Comparison of ENCODE assay signal across 12 cellular contexts in genomic region chr22:42967933-42968332, GRCh38. TPM values are rescaled to one million over a fixed set of nuclear protein-coding genes. Genes with fewer than 3 reads are reported as not detected.
DNase-seq lines count a peak whose midpoint lies in the region; ATAC-seq, FAIRE-seq and TF ChIP-seq lines count a peak whose summit lies in the region.
"Had no signal": no experiment of that assay in that cellular context is flagged by ENCODE, and none has a peak within 500 bp of the region (broad histone marks: within the 10 kb centered on the region; RNA-seq: fewer than 3 reads in every experiment).

No MANE protein-coding gene starts in this region.

- no peak overlapping the region for H3K27ac Mint-ChIP-seq in T-helper 17 cell
- H3K27ac Mint-ChIP-seq in immature natural killer cell = no peak overlapping the region
- no peak overlapping the region for H3K27ac Mint-ChIP-seq in activated CD4-positive, alpha-beta memory T cell treated with anti-CD3 and anti-CD28 coated beads, Interleukin-2, amount 10 ng/mL, durations not matched to agents 7 days and 5 days
- H3K27ac Mint-ChIP-seq: stimulated activated naive CD8-positive, alpha-beta T cell treated with anti-CD3 and anti-CD28 coated beads, Interleukin-15, Interleukin-2, amounts not matched to agents 100 ng/mL and 50 ng/mL, for 24 hours had no signal

- H3K4me3 ChIP-seq in stomach = no peak overlapping the region

- peaks cover 37% of the 10 kb centered on the region for H3K4me1 Mint-ChIP-seq in T-helper 17 cell
- peaks cover 33 to 45% of the 10 kb centered on the region in 2 donors for H3K4me1 Mint-ChIP-seq in immature natural killer cell
- H3K4me1 Mint-ChIP-seq in activated CD4-positive, alpha-beta memory T cell treated with anti-CD3 and anti-CD28 coated beads, Interleukin-2, amount 10 ng/mL, durations not matched to agents 7 days and 5 days = peaks cover 32% of the 10 kb centered on the region

- H3K36me3 ChIP-seq in stomach = peaks cover 0 to 11% (median 7%) of the 10 kb centered on the region in 4 donors

- H3K27ac ChIP-seq in stomach = peak overlapping the region in 2 of 5 donors; percentile 33 to 40

- H3K27me3 Mint-ChIP-seq in T-helper 17 cell (no peaks in the 10 kb centered on the region), immature natural killer cell (ENCODE audit: low read depth in 3 of 3) (peaks cover 0 to 6% (median 3%) of the 10 kb centered on the region in 3 donors)
- no peaks in the 10 kb centered on the region for H3K27me3 Mint-ChIP-seq in activated CD4-positive, alpha-beta memory T cell treated with anti-CD3 and anti-CD28 coated beads, Interleukin-2, amount 10 ng/mL, durations not matched to agents 7 days and 5 days
- H3K27me3 Mint-ChIP-seq: stimulated activated naive CD8-positive, alpha-beta T cell treated with anti-CD3 and anti-CD28 coated beads, Interleukin-15, Interleukin-2, amounts not matched to agents 100 ng/mL and 50 ng/mL, for 24 hours had no signal

- 74 to 89% (median 80%) methylated on average over 8 of the region's 8 CpGs for WGBS in stomach, 5 donors

- H3K27me3 ChIP-seq in stomach = no peaks in the 10 kb centered on the region

- DNase-seq in GM18507 (ENCODE audit: extremely low spot score, insufficient read length, low read depth) (peak; percentile 40), T-helper 17 cell (no peak), immature natural killer cell (peak in 2 of 3 donors; percentile 12 to 13), stomach (peak; percentile 49), ecto neural progenitor cell (ENCODE audit: low spot score) (no peak), T1000 (lab: John Stamatoyannopoulos, UW) (no peak)
- no peak for DNase-seq in activated CD4-positive, alpha-beta memory T cell treated with anti-CD3 and anti-CD28 coated beads, Interleukin-2, amount 10 ng/mL, durations not matched to agents 7 days and 5 days
- DNase-seq: activated CD4-positive, alpha-beta T cell treated with anti-CD3 and anti-CD28 coated beads, Interleukin-2, amount 50 U/mL, for 4 hours; stimulated activated CD4-positive, alpha-beta T cell treated with anti-CD3 and anti-CD28 coated beads, Interleukin-12 subunit alpha, Interleukin-12 subunit beta, amount 100 ng/mL, for 4 hours had no signal

- no peak for TF ChIP-seq POLR2A in stomach (IDR thresholded peaks at IDR 0.05)

- TF ChIP-seq EP300 in stomach (IDR thresholded peaks at IDR 0.05) = no peak

- CTCF ChIA-PET in activated CD4-positive, alpha-beta memory T cell treated with anti-CD3 and anti-CD28 coated beads, Interleukin-2, amount 10 ng/mL, durations not matched to agents 7 days and 5 days (lab: Charles Lee) = no interaction called here

- H3K9me3 Mint-ChIP-seq in immature natural killer cell = no peaks in the 10 kb centered on the region
- H3K9me3 Mint-ChIP-seq in activated CD4-positive, alpha-beta memory T cell treated with anti-CD3 and anti-CD28 coated beads, Interleukin-2, amount 10 ng/mL, durations not matched to agents 7 days and 5 days = peaks cover 7% of the 10 kb centered on the region
- H3K9me3 Mint-ChIP-seq: stimulated activated naive CD8-positive, alpha-beta T cell treated with anti-CD3 and anti-CD28 coated beads, Interleukin-15, Interleukin-2, amounts not matched to agents 100 ng/mL and 50 ng/mL, for 24 hours had no signal

- H3K36me3 Mint-ChIP-seq in T-helper 17 cell (ENCODE audit: low read depth) (no peaks in the 10 kb centered on the region), immature natural killer cell (no peaks in the 10 kb centered on the region)
- peaks cover 27% of the 10 kb centered on the region for H3K36me3 Mint-ChIP-seq in activated CD4-positive, alpha-beta memory T cell treated with anti-CD3 and anti-CD28 coated beads, Interleukin-2, amount 10 ng/mL, durations not matched to agents 7 days and 5 days (ENCODE audit: low read depth)

- intact Hi-C loops in stomach (cut with DNase I; ENCODE audit: low total_unique reads) = no loop called here

- H3K4me1 ChIP-seq in stomach = peaks cover 11 to 77% (median 27%) of the 10 kb centered on the region in 4 donors

- peak in 1 of 7 experiments; percentile 18 for TF ChIP-seq CTCF in stomach (IDR thresholded peaks at IDR 0.05)

- no peaks in the 10 kb centered on the region for H3K9me3 ChIP-seq in T-helper 17 cell (ENCODE audit: control insufficient read depth, low read length, poor library complexity, severe bottlenecking)
- H3K9me3 ChIP-seq in stomach = no peaks in the 10 kb centered on the region

- peak; percentile 81 for FAIRE-seq in GM18507 (lab: Jason Lieb, UNC)
- FAIRE-seq: G401.6 had no signal

- H3K4me3 Mint-ChIP-seq in T-helper 17 cell (no peak overlapping the region), immature natural killer cell (no peak overlapping the region)
- no peak overlapping the region for H3K4me3 Mint-ChIP-seq in activated CD4-positive, alpha-beta memory T cell treated with anti-CD3 and anti-CD28 coated beads, Interleukin-2, amount 10 ng/mL, durations not matched to agents 7 days and 5 days
- H3K4me3 Mint-ChIP-seq: stimulated activated naive CD8-positive, alpha-beta T cell treated with anti-CD3 and anti-CD28 coated beads, Interleukin-15, Interleukin-2, amounts not matched to agents 100 ng/mL and 50 ng/mL, for 24 hours had no signal

- POLR2A ChIA-PET in activated CD4-positive, alpha-beta memory T cell treated with anti-CD3 and anti-CD28 coated beads, Interleukin-2, amount 10 ng/mL, durations not matched to agents 7 days and 5 days (lab: Charles Lee) = no interaction called here

- ATAC-seq in T-helper 17 cell = peak; percentile 50
- ATAC-seq in HG02588 (IDR thresholded peaks at IDR 0.05; ENCODE audit: unreplicated experiment) = no peak

RNA-seq across cellular contexts. Expression of gene PACSIN2, which starts 47.0 kb away (rescaled TPM):
- total RNA-seq in T-helper 17 cell = 10 to 100 TPM; 36.8 to 61.3 TPM
- polyA plus RNA-seq in immature natural killer cell = 10 to 100 TPM; 18.4 to 31.6 (median 23.0) TPM
- 100 to 1,000 TPM in 2 of 5 donors, 10 to 100 TPM in 3; 69.8 to 154 (median 87.9) TPM for total RNA-seq in stomach
- polyA plus RNA-seq in stomach = 10 to 100 TPM; 24.9 to 44.0 (median 34.7) TPM
- 10 to 100 TPM; 33.5 to 35.1 TPM for total RNA-seq in activated CD4-positive, alpha-beta memory T cell treated with anti-CD3 and anti-CD28 coated beads, Interleukin-2, amount 10 ng/mL, durations not matched to agents 7 days and 5 days

Comparison
In these comparisons a context has a peak if more than half of its experiments do, and no peak if none do; other contexts are left out.
1. DNase-seq: peak in GM18507 (single experiment), immature natural killer cell (2 of 3) and stomach (single experiment); none in T-helper 17 cell (0 of 3), ecto neural progenitor cell (single experiment), activated CD4-positive, alpha-beta memory T cell treated with anti-CD3 and anti-CD28 coated beads, Interleukin-2, amount 10 ng/mL, durations not matched to agents 7 days and 5 days (single experiment) and T1000 (single experiment).